Comparison of ENCODE assay signal across 1 cellular context in the genomic region with DNA sequence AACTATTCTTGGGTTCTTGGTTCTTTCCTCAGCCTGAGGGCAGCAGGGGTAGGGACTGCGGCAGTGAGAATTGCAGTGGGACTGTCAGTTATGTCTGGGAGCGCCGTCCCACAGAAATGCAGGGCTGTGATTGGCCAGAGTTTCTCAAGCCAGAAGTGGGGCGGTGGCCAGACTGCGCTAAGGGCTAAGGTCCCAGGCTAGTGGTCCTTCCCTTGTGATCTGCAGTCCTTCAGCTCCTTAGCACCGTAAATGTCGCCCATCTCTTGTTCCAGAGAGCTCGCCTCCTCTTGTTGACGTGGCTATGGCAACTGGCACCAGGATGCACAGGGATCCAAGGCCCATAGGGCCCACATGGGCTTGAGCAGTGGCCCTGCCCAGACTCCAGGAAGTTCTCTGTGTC.
TF ChIP-seq lines count a peak whose summit lies in the region.

No MANE protein-coding gene starts in this region.

TF ChIP-seq in H1, 55 proteins besides CTCF, POLR2A, EP300 and RAD21 (continued from another document):
- TF ChIP-seq, protein P1, sequence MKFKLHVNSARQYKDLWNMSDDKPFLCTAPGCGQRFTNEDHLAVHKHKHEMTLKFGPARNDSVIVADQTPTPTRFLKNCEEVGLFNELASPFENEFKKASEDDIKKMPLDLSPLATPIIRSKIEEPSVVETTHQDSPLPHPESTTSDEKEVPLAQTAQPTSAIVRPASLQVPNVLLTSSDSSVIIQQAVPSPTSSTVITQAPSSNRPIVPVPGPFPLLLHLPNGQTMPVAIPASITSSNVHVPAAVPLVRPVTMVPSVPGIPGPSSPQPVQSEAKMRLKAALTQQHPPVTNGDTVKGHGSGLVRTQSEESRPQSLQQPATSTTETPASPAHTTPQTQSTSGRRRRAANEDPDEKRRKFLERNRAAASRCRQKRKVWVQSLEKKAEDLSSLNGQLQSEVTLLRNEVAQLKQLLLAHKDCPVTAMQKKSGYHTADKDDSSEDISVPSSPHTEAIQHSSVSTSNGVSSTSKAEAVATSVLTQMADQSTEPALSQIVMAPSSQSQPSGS (IDR thresholded peaks at IDR 0.05; ENCODE audit: low read length), result no peak
- no peak for TF ChIP-seq NRF1 (IDR thresholded peaks at IDR 0.05; ENCODE audit: low read depth, low read length)
- no peak for TF ChIP-seq ZNF274 (IDR thresholded peaks at IDR 0.05; ENCODE audit: borderline replicate concordance, extremely low read depth, low read length)
- TF ChIP-seq GABPA (IDR thresholded peaks at IDR 0.05; ENCODE audit: borderline replicate concordance, insufficient read depth, low read length), result no peak
- TF ChIP-seq CEBPB (IDR thresholded peaks at IDR 0.05; ENCODE audit: low read depth, low read length), result no peak
- TF ChIP-seq SP1 (IDR thresholded peaks at IDR 0.05; ENCODE audit: low read depth, low read length), result no peak
- TF ChIP-seq RFX5 (IDR thresholded peaks at IDR 0.05; ENCODE audit: borderline replicate concordance, low read depth, low read length), result no peak
- TF ChIP-seq SIN3A (conservative IDR thresholded peaks at IDR 0.05 in 1 of 2, IDR thresholded peaks at IDR 0.05 in 1 of 2; ENCODE audit: low read depth in 1 of 2, low read length in 2 of 2), result no peak
- no peak for TF ChIP-seq SUZ12 (IDR thresholded peaks at IDR 0.05; ENCODE audit: low read length)
- TF ChIP-seq CHD1 (IDR thresholded peaks at IDR 0.05; ENCODE audit: low read depth, low read length), result no peak
- TF ChIP-seq SP4 (IDR thresholded peaks at IDR 0.05; ENCODE audit: low read length), result no peak
